In genomic region chr16:84616515-84616914, GRCh38 we compare ENCODE assay signal across 1 cellular context.
TF ChIP-seq lines count a peak whose summit lies in the region.

No MANE protein-coding gene starts in this region.

TF ChIP-seq in GM12878, 131 proteins besides CTCF, POLR2A, EP300 and RAD21 (continued from another document):
- TF ChIP-seq POLR2AphosphoS2 (IDR thresholded peaks at IDR 0.05; ENCODE audit: low read depth, low read length): no peak; the same call in 1 of the 2 replicates
- TF ChIP-seq ZBTB4 (CRISPR knock-in tag; IDR thresholded peaks at IDR 0.05): no peak
- TF ChIP-seq ZZZ3 (IDR thresholded peaks at IDR 0.05; ENCODE audit: control insufficient read depth, insufficient read length, low read depth): no peak
- no peak for TF ChIP-seq NR2C1 (IDR thresholded peaks at IDR 0.05)
- no peak for TF ChIP-seq BCL11A (IDR thresholded peaks at IDR 0.05; ENCODE audit: low read depth, low read length)
- no peak for TF ChIP-seq ZBTB33 (IDR thresholded peaks at IDR 0.05)
- no peak for TF ChIP-seq ATF3 (IDR thresholded peaks at IDR 0.05; ENCODE audit: borderline replicate concordance, extremely low read depth, low read depth, low read length)
- TF ChIP-seq ZNF207 (IDR thresholded peaks at IDR 0.05; ENCODE audit: borderline replicate concordance): no peak
- no peak for TF ChIP-seq FOXK2 (IDR thresholded peaks at IDR 0.05)
- no peak for TF ChIP-seq ESRRA (IDR thresholded peaks at IDR 0.05; ENCODE audit: low read length)
- TF ChIP-seq CBFB (IDR thresholded peaks at IDR 0.05; ENCODE audit: low read depth): no peak
- TF ChIP-seq CHD4 (IDR thresholded peaks at IDR 0.05): no peak
- TF ChIP-seq TAF1 (IDR thresholded peaks at IDR 0.05; ENCODE audit: borderline replicate concordance, low read depth, low read length): no peak
- TF ChIP-seq TCF7 (IDR thresholded peaks at IDR 0.05; ENCODE audit: borderline replicate concordance): no peak
- no peak for TF ChIP-seq CEBPB (IDR thresholded peaks at IDR 0.05; ENCODE audit: borderline replicate concordance in 1 of 2, low read depth in 2 of 2, low read length in 2 of 2)
- no peak for TF ChIP-seq YY1 (IDR thresholded peaks at IDR 0.05; ENCODE audit: low read depth, low read length)
- TF ChIP-seq ZNF217 (IDR thresholded peaks at IDR 0.05): no peak
- no peak for TF ChIP-seq ASH2L (IDR thresholded peaks at IDR 0.05; ENCODE audit: borderline replicate concordance, low read depth)
